14 cellular contexts compared by ENCODE assay signal in genomic region chr3:129017531-129017899, GRCh38. TPM values are rescaled to one million over a fixed set of nuclear protein-coding genes. Genes with fewer than 3 reads are reported as not detected.
A peak's percentile ranks its signal among the peaks of the same experiment; 100 is the strongest.
DNase-seq lines count a peak whose midpoint lies in the region; ATAC-seq, FAIRE-seq and TF ChIP-seq lines count a peak whose summit lies in the region.
"Had no signal": no experiment of that assay in that cellular context is flagged by ENCODE, and none has a peak within 500 bp of the region (broad histone marks: within the 10 kb centered on the region; RNA-seq: fewer than 3 reads in every experiment).

No MANE protein-coding gene starts in this region.

- POLR2A ChIA-PET in activated CD4-positive, alpha-beta memory T cell treated with anti-CD3 and anti-CD28 coated beads, Interleukin-2, amount 10 ng/mL, durations not matched to agents 7 days and 5 days (lab: Charles Lee) = interaction anchor here (0.9 to 3.8 kb wide), 14 partner anchors 9 to 298 kb away, joined by 3 to 56 read pairs (median 13); partner anchors contain the start of genes ACAD9, CFAP92, CNBP and COPG1

- peak overlapping the region; percentile 11 for H3K27ac ChIP-seq in layer of hippocampus (ENCODE audit: low read depth, low read length)
- H3K27ac ChIP-seq in stomach = peak overlapping the region; percentile 28 to 70 (median 67)

- no peak for TF ChIP-seq CTCF in stomach (IDR thresholded peaks at IDR 0.05)

- peaks cover 13 to 45% (median 34%) of the 10 kb centered on the region in 4 donors for H3K4me1 ChIP-seq in stomach
- H3K4me1 ChIP-seq: right lobe of liver had no signal

- intact Hi-C loops in stomach (cut with DNase I; ENCODE audit: low total_unique reads) = no loop called here

- no peak for TF ChIP-seq POLR2A in stomach (IDR thresholded peaks at IDR 0.05)

- no peak for TF ChIP-seq EP300 in stomach (IDR thresholded peaks at IDR 0.05)

- H3K27me3 Mint-ChIP-seq in activated CD8-positive, alpha-beta memory T cell treated with anti-CD3 and anti-CD28 coated beads, Interleukin-2, amount 10 ng/mL, durations not matched to agents 7 days and 5 days = no peaks in the 10 kb centered on the region
- H3K27me3 Mint-ChIP-seq in activated CD4-positive, alpha-beta memory T cell treated with anti-CD3 and anti-CD28 coated beads, Interleukin-2, amount 10 ng/mL, durations not matched to agents 7 days and 5 days = no peaks in the 10 kb centered on the region

- H3K36me3 ChIP-seq in stomach = no peaks in the 10 kb centered on the region
- H3K36me3 ChIP-seq: right lobe of liver had no signal

- H3K9me3 ChIP-seq in stomach = no peaks in the 10 kb centered on the region
- H3K9me3 ChIP-seq: right lobe of liver had no signal

- H3K27ac Mint-ChIP-seq in activated CD8-positive, alpha-beta memory T cell treated with anti-CD3 and anti-CD28 coated beads, Interleukin-2, amount 10 ng/mL, durations not matched to agents 7 days and 5 days = peak overlapping the region; percentile 95
- peak overlapping the region; percentile 87 for H3K27ac Mint-ChIP-seq in activated CD4-positive, alpha-beta memory T cell treated with anti-CD3 and anti-CD28 coated beads, Interleukin-2, amount 10 ng/mL, durations not matched to agents 7 days and 5 days

- H3K9me3 Mint-ChIP-seq in activated CD8-positive, alpha-beta memory T cell treated with anti-CD3 and anti-CD28 coated beads, Interleukin-2, amount 10 ng/mL, durations not matched to agents 7 days and 5 days (ENCODE audit: low read depth) = no peaks in the 10 kb centered on the region
- H3K9me3 Mint-ChIP-seq in activated CD4-positive, alpha-beta memory T cell treated with anti-CD3 and anti-CD28 coated beads, Interleukin-2, amount 10 ng/mL, durations not matched to agents 7 days and 5 days = no peaks in the 10 kb centered on the region

- no peak for FAIRE-seq in frontal cortex (lab: Jason Lieb, UNC)

- 49 to 66% (median 63%) methylated on average over 6 of the region's 6 CpGs for WGBS in stomach, 5 donors

- no peak for ATAC-seq in activated CD8-positive, alpha-beta memory T cell treated with anti-CD3 and anti-CD28 coated beads, Interleukin-2, amount 10 ng/mL, durations not matched to agents 7 days and 5 days
- ATAC-seq: right lobe of liver had no signal

- CTCF ChIA-PET in activated CD8-positive, alpha-beta memory T cell treated with anti-CD3 and anti-CD28 coated beads, Interleukin-2, amount 10 ng/mL, durations not matched to agents 7 days and 5 days (lab: Charles Lee) = interaction anchor here (1.1 to 6.5 kb wide), 10 partner anchors 9 to 229 kb away, joined by 3 to 111 read pairs (median 11); no protein-coding TSS in a partner anchor
- CTCF ChIA-PET in activated CD4-positive, alpha-beta memory T cell treated with anti-CD3 and anti-CD28 coated beads, Interleukin-2, amount 10 ng/mL, durations not matched to agents 7 days and 5 days (lab: Charles Lee) = interaction anchor here (1.6 to 6.3 kb wide), 9 partner anchors 11 to 232 kb away, joined by 4 to 123 read pairs (median 15); partner anchors contain the start of genes ACAD9 and COPG1

- H3K27me3 ChIP-seq in layer of hippocampus (ENCODE audit: control insufficient read depth, insufficient read depth, low read length) (no peaks in the 10 kb centered on the region), stomach (no peaks in the 10 kb centered on the region)
- H3K27me3 ChIP-seq: right lobe of liver had no signal

- no peak overlapping the region for H3K4me3 Mint-ChIP-seq in activated CD8-positive, alpha-beta memory T cell treated with anti-CD3 and anti-CD28 coated beads, Interleukin-2, amount 10 ng/mL, durations not matched to agents 7 days and 5 days
- peak overlapping the region; percentile 19 for H3K4me3 Mint-ChIP-seq in activated CD4-positive, alpha-beta memory T cell treated with anti-CD3 and anti-CD28 coated beads, Interleukin-2, amount 10 ng/mL, durations not matched to agents 7 days and 5 days

- no peak for DNase-seq in activated CD8-positive, alpha-beta memory T cell treated with anti-CD3 and anti-CD28 coated beads, Interleukin-2, amount 10 ng/mL, durations not matched to agents 7 days and 5 days
- DNase-seq in activated CD8-positive, alpha-beta memory T cell treated with anti-CD3 and anti-CD28 coated beads for 24 hours = no peak
- DNase-seq in activated CD4-positive, alpha-beta memory T cell treated with anti-CD3 and anti-CD28 coated beads, Interleukin-2, amount 10 ng/mL, durations not matched to agents 7 days and 5 days = no peak
- DNase-seq in stomach = no peak
- no peak for DNase-seq in frontal cortex (ENCODE audit: low spot score in 2 of 2)
- no peak for DNase-seq in T-helper 9 cell
- DNase-seq in NCI-H748 treated with DMSO at 0.1 percent for 48 hours (lab: John Stamatoyannopoulos, UW) = no peak
- DNase-seq: activated CD8-positive, alpha-beta memory T cell treated with anti-CD3 and anti-CD28 coated beads, Interleukin-2, amount 50 U/mL, for 4 hours; mesenchymal stem cell; NCI-H146; right lobe of liver had no signal

- no peak overlapping the region for H3K4me3 ChIP-seq in stomach
- H3K4me3 ChIP-seq: coronary artery, right lobe of liver had no signal

- peaks cover 46% of the 10 kb centered on the region for H3K4me1 Mint-ChIP-seq in activated CD8-positive, alpha-beta memory T cell treated with anti-CD3 and anti-CD28 coated beads, Interleukin-2, amount 10 ng/mL, durations not matched to agents 7 days and 5 days
- peaks cover 37% of the 10 kb centered on the region for H3K4me1 Mint-ChIP-seq in activated CD4-positive, alpha-beta memory T cell treated with anti-CD3 and anti-CD28 coated beads, Interleukin-2, amount 10 ng/mL, durations not matched to agents 7 days and 5 days

- H3K36me3 Mint-ChIP-seq in activated CD8-positive, alpha-beta memory T cell treated with anti-CD3 and anti-CD28 coated beads, Interleukin-2, amount 10 ng/mL, durations not matched to agents 7 days and 5 days = no peaks in the 10 kb centered on the region
- no peaks in the 10 kb centered on the region for H3K36me3 Mint-ChIP-seq in activated CD4-positive, alpha-beta memory T cell treated with anti-CD3 and anti-CD28 coated beads, Interleukin-2, amount 10 ng/mL, durations not matched to agents 7 days and 5 days (ENCODE audit: low read depth)

RNA-seq across cellular contexts. Expression of gene EFCC1, which starts 16.4 kb away (rescaled TPM):
- under 1 TPM; 0.09 to 0.12 TPM for total RNA-seq in activated CD8-positive, alpha-beta memory T cell treated with anti-CD3 and anti-CD28 coated beads, Interleukin-2, amount 10 ng/mL, durations not matched to agents 7 days and 5 days
- total RNA-seq in activated CD4-positive, alpha-beta memory T cell treated with anti-CD3 and anti-CD28 coated beads, Interleukin-2, amount 10 ng/mL, durations not matched to agents 7 days and 5 days = not detected
- total RNA-seq in stomach = 10 to 100 TPM in 3 of 5 donors, 1 to 10 TPM in 2; 1.0 to 13.9 (median 10.3) TPM
- polyA plus RNA-seq in stomach = 10 to 100 TPM in 1 of 3 donors, 1 to 10 TPM in 2; 3.4 to 10.7 (median 8.2) TPM
- total RNA-seq in frontal cortex = 0.41 TPM

RNA-seq across cellular contexts. Expression of gene CFAP92, which starts 23.6 kb away (rescaled TPM):
- total RNA-seq in activated CD8-positive, alpha-beta memory T cell treated with anti-CD3 and anti-CD28 coated beads, Interleukin-2, amount 10 ng/mL, durations not matched to agents 7 days and 5 days = under 1 TPM in 1 of 2 experiments, not detected in 1; 0.12 TPM
- under 1 TPM in 1 of 2 experiments, not detected in 1; 0.15 TPM for total RNA-seq in activated CD4-positive, alpha-beta memory T cell treated with anti-CD3 and anti-CD28 coated beads, Interleukin-2, amount 10 ng/mL, durations not matched to agents 7 days and 5 days
- 10 to 100 TPM in 1 of 5 donors, 1 to 10 TPM in 3, under 1 TPM in 1; 0.87 to 13.4 (median 5.2) TPM for total RNA-seq in stomach
- polyA plus RNA-seq in stomach = 1 to 10 TPM in 1 of 3 donors, under 1 TPM in 2; 0.50 to 2.7 (median 0.70) TPM
- 1.6 TPM for total RNA-seq in frontal cortex

RNA-seq across cellular contexts. Expression of gene GP9, which starts 43.1 kb away (rescaled TPM):
- total RNA-seq in activated CD8-positive, alpha-beta memory T cell treated with anti-CD3 and anti-CD28 coated beads, Interleukin-2, amount 10 ng/mL, durations not matched to agents 7 days and 5 days = not detected
- total RNA-seq in activated CD4-positive, alpha-beta memory T cell treated with anti-CD3 and anti-CD28 coated beads, Interleukin-2, amount 10 ng/mL, durations not matched to agents 7 days and 5 days = not detected
- total RNA-seq in stomach (not detected), frontal cortex (not detected)
- polyA plus RNA-seq in stomach = not detected
- total RNA-seq: glomerular endothelial cell had no signal
